In the genomic region with DNA sequence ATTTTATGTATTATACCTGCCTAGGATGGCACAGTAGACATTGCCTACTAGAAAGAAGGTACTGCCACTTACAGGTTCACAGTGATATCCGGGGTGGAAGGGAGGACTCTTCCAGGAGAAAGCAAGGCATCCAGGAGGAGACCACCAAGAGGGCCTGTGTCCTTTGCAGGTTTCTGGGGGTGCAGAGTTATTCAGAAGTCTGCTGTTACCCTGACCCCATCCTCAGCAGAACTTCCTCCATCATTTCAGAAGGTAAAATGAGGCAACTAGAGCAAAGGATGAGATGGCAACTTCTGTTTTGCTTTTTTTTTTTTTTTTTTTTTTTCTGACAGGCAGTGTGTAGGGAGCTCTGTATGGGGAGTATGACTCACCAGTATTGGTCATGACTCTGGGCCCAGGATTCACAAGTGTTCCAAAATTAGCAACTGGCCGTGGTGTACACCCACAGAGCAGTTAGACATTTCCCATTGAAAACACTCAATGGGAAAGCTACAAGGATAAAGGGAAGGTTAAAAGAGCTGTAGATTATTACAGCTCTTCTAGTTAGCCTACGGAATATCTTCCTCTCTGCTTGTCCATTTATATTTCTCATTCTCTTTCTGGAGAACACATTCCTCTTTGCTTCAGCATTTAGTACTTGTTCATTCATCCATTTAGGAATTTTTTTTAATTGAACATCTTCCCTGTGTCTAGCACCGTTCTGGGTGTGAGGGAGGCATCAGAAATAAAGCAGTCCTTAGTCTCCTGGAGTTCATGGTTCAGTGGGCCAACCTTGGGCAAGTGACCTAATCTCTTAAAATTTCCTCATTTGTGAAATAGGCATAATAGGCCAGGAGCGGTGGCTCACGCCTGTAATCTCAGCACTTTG, we compare ENCODE assay signal across 8 cellular contexts. TPM values are rescaled to one million over a fixed set of nuclear protein-coding genes. Genes with fewer than 3 reads are reported as not detected.
DNase-seq lines count a peak whose midpoint lies in the region; ATAC-seq, FAIRE-seq and TF ChIP-seq lines count a peak whose summit lies in the region.

No MANE protein-coding gene starts in this region.

- FAIRE-seq in RCC 7860 (lab: Jason Lieb, UNC): peak; percentile 96

- peak; percentile 98 for DNase-seq in A172 (ENCODE audit: low spot score)
- DNase-seq in RCC 7860 (ENCODE audit: low spot score): peak; percentile 92
- no peak for DNase-seq in coronary artery (ENCODE audit: low spot score)
- peak; percentile 96 for DNase-seq in myocyte (ENCODE audit: low read depth)
- no peak for DNase-seq in stimulated activated naive CD4-positive, alpha-beta T cell (lab: John Stamatoyannopoulos, UW)
- DNase-seq in WTC11 (ENCODE audit: low spot score): no peak

- H3K4me3 Mint-ChIP-seq in WTC11: no peak overlapping the region

- H3K27ac Mint-ChIP-seq in WTC11: no peak overlapping the region

- peak; percentile 42 for ATAC-seq in GM18505 (IDR thresholded peaks at IDR 0.05; ENCODE audit: unreplicated experiment)
- peak; percentile 77 for ATAC-seq in HG03066 (IDR thresholded peaks at IDR 0.05; ENCODE audit: low read depth, unreplicated experiment)
- ATAC-seq in WTC11: no peak

- 0 out of 2 replicates have a peak, but pooled peaks cover 10% of the 10 kb centered on the region for H3K9me3 Mint-ChIP-seq in WTC11

- H3K27ac ChIP-seq in coronary artery: peak overlapping the region; percentile 45 to 53

- CTCF ChIA-PET in WTC11 (lab: Charles Lee): no interaction called here

- H3K4me1 Mint-ChIP-seq in WTC11: no peaks in the 10 kb centered on the region

- TF ChIP-seq POLR2A in GM18505 (IDR thresholded peaks at IDR 0.05; ENCODE audit: borderline replicate concordance, extremely low read depth, insufficient read depth, insufficient read length): no peak

- POLR2A ChIA-PET in WTC11 (lab: Charles Lee): interaction anchor here (0.7 kb wide), 1 partner anchor 31 kb away, joined by 3 read pairs; no protein-coding TSS in a partner anchor

- H3K27me3 Mint-ChIP-seq in WTC11 (ENCODE audit: low read depth): no peaks in the 10 kb centered on the region

- H3K4me3 ChIP-seq in coronary artery: no peak overlapping the region

- TF ChIP-seq CTCF in coronary artery (IDR thresholded peaks at IDR 0.05): no peak
- TF ChIP-seq CTCF in WTC11 (IDR thresholded peaks at IDR 0.05): no peak

- H3K36me3 Mint-ChIP-seq in WTC11: no peaks in the 10 kb centered on the region

TF ChIP-seq in WTC11, 78 proteins besides CTCF, POLR2A, EP300 and RAD21:
- TF ChIP-seq GRHL2 (CRISPR knock-in tag; IDR thresholded peaks at IDR 0.05; ENCODE audit: insufficient replicate concordance, severe bottlenecking) (no peak), ZNF121 (CRISPR knock-in tag; IDR thresholded peaks at IDR 0.05) (no peak), ZNF396 (CRISPR knock-in tag; IDR thresholded peaks at IDR 0.05; ENCODE audit: borderline replicate concordance) (no peak), ZBTB21 (CRISPR knock-in tag; IDR thresholded peaks at IDR 0.05; ENCODE audit: borderline replicate concordance) (no peak), JAZF1 (CRISPR knock-in tag; IDR thresholded peaks at IDR 0.05) (no peak), ZNF317 (CRISPR knock-in tag; IDR thresholded peaks at IDR 0.05; ENCODE audit: borderline replicate concordance, low read depth) (no peak), RORB (CRISPR knock-in tag; IDR thresholded peaks at IDR 0.05) (no peak)
- TF ChIP-seq, protein P1, sequence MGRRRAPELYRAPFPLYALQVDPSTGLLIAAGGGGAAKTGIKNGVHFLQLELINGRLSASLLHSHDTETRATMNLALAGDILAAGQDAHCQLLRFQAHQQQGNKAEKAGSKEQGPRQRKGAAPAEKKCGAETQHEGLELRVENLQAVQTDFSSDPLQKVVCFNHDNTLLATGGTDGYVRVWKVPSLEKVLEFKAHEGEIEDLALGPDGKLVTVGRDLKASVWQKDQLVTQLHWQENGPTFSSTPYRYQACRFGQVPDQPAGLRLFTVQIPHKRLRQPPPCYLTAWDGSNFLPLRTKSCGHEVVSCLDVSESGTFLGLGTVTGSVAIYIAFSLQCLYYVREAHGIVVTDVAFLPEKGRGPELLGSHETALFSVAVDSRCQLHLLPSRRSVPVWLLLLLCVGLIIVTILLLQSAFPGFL (CRISPR knock-in tag; IDR thresholded peaks at IDR 0.05; ENCODE audit: borderline replicate concordance): no peak

RNA-seq across cellular contexts. Expression of a gene that starts 50.5 kb away (rescaled TPM):
- total RNA-seq in A172 (2014; rRNA removed; shearing (Covaris generic)): 24.4 and 26.6 TPM in 2 replicates
- total RNA-seq in myocyte (13.8 and 29.8 TPM in 2 replicates), WTC11 (2021) (32.0 to 35.9 TPM (median 32.1 TPM) in 3 replicates)
- 4.6 TPM for polyA plus RNA-seq in myocyte (2012)

Comparison
In these comparisons a context has a peak if more than half of its experiments do, and no peak if none do; other contexts are left out.
1. DNase-seq: peak in A172 (single experiment), RCC 7860 (single experiment) and myocyte (single experiment); none in coronary artery (single experiment), stimulated activated naive CD4-positive, alpha-beta T cell (0 of 6) and WTC11 (single experiment).